18 cellular contexts compared by ENCODE assay signal in genomic region chr11:94678236-94678635, GRCh38.
A peak's percentile ranks its signal among the peaks of the same experiment; 100 is the strongest.
DNase-seq lines count a peak whose midpoint lies in the region; FAIRE-seq and TF ChIP-seq lines count a peak whose summit lies in the region.
"Had no signal": no experiment of that assay in that cellular context is flagged by ENCODE, and none has a peak within 500 bp of the region (broad histone marks: within the 10 kb centered on the region; RNA-seq: fewer than 3 reads in every experiment).

No MANE protein-coding gene starts in this region.

- H3K9me3 Mint-ChIP-seq in Caco-2 (ENCODE audit: unreplicated experiment) (peaks cover 22% of the 10 kb centered on the region), nephron progenitor cell (no peaks in the 10 kb centered on the region)

- H3K27me3 ChIP-seq in Caco-2 (replicated peaks; ENCODE audit: control insufficient read depth, insufficient read depth, low read length) (no peaks in the 10 kb centered on the region), bronchial epithelial cell (ENCODE audit: control insufficient read depth, insufficient read depth, low read length) (no peaks in the 10 kb centered on the region)

- TF ChIP-seq CTCF in Caco-2 (IDR thresholded peaks at IDR 0.05; ENCODE audit: insufficient read depth in 1 of 2, low read depth in 1 of 2, low read length in 1 of 2, severe bottlenecking in 1 of 2, unreplicated experiment in 1 of 2) (no peak), bronchial epithelial cell (IDR thresholded peaks at IDR 0.05; ENCODE audit: insufficient read depth, low read length, severe bottlenecking) (no peak), nephron progenitor cell (IDR thresholded peaks at IDR 0.05) (no peak)

- H3K36me3 Mint-ChIP-seq in Caco-2 (ENCODE audit: insufficient read depth, unreplicated experiment) (no peaks in the 10 kb centered on the region), nephron progenitor cell (ENCODE audit: low read depth) (no peaks in the 10 kb centered on the region)

- H3K27me3 Mint-ChIP-seq in Caco-2 (ENCODE audit: insufficient read depth, unreplicated experiment) (no peaks in the 10 kb centered on the region), nephron progenitor cell (ENCODE audit: low read depth, poor library complexity) (no peaks in the 10 kb centered on the region)

- H3K4me3 Mint-ChIP-seq in Caco-2 (ENCODE audit: unreplicated experiment) (no peak overlapping the region), nephron progenitor cell (no peak overlapping the region)

- H3K4me3 ChIP-seq in Caco-2 (ENCODE audit: low read depth, low read length) (no peak overlapping the region), bronchial epithelial cell (ENCODE audit: low read depth, low read length) (no peak overlapping the region)
- H3K4me3 ChIP-seq: A549 had no signal

- H3K9me3 ChIP-seq in Caco-2 = 0 out of 2 replicates have a peak, but pooled peaks cover 2% of the 10 kb centered on the region
- H3K9me3 ChIP-seq: A549 had no signal

- H3K27ac Mint-ChIP-seq in Caco-2 (ENCODE audit: unreplicated experiment) = peak overlapping the region; percentile 28
- H3K27ac Mint-ChIP-seq in nephron progenitor cell = no peak overlapping the region

- FAIRE-seq in bronchial epithelial cell (lab: Jason Lieb, UNC) = no peak
- FAIRE-seq: A549, D721Med, GM12892, H1 had no signal

- peaks cover 47% of the 10 kb centered on the region for H3K4me1 ChIP-seq in Caco-2
- H3K4me1 ChIP-seq: A549 had no signal

- BruUV-seq in Caco-2 (replicated peaks; lab: Mats Ljungman, UMichigan) = no TSS peak

- DNase-seq in Caco-2 = no peak
- peak; percentile 40 for DNase-seq in M059J (ENCODE audit: low read depth)
- peak; percentile 91 for DNase-seq in bronchial epithelial cell (ENCODE audit: low read depth)
- DNase-seq in iris pigment epithelial cell (ENCODE audit: low read depth) = peak; percentile 40
- DNase-seq in nephron progenitor cell = no peak
- no peak for DNase-seq in NCI-H1417 treated with DMSO at 0.1 percent for 48 hours (lab: John Stamatoyannopoulos, UW)
- no peak for DNase-seq in hypothalamus (lab: John Stamatoyannopoulos, UW)
- DNase-seq in OCI-M2 (lab: John Stamatoyannopoulos, UW; ENCODE audit: unreplicated experiment) = no peak
- DNase-seq: DMS79 treated with DMSO at 0.1 percent for 48 hours, GDM1, KBM-7, MM.1S, NCI-H1105, NCI-H187 had no signal

- peaks cover 43% of the 10 kb centered on the region for H3K4me1 Mint-ChIP-seq in Caco-2 (ENCODE audit: low read depth, unreplicated experiment)
- H3K4me1 Mint-ChIP-seq in nephron progenitor cell = no peaks in the 10 kb centered on the region

- POLR2A ChIA-PET in Caco-2 (lab: Charles Lee) = interaction anchor here (0.7 kb wide), 1 partner anchor 549 kb away, joined by 3 read pairs; the partner anchor contains the start of gene PANX1

- intact Hi-C loops in Caco-2 (cut with micrococcal nuclease; ENCODE audit: unreplicated experiment) = no loop called here

- CTCF ChIA-PET in Caco-2 (lab: Charles Lee) = interaction anchor here (1.0 to 2.6 kb wide), 3 partner anchors 55 to 90 kb away, joined by 3 to 10 read pairs (median 3); partner anchors contain the start of gene AMOTL1

- H3K36me3 ChIP-seq in Caco-2 (ENCODE audit: control insufficient read depth, insufficient read depth, low read length) = no peaks in the 10 kb centered on the region
- H3K36me3 ChIP-seq in bronchial epithelial cell (ENCODE audit: control insufficient read depth, insufficient read depth, low read length) = no peaks in the 10 kb centered on the region

Comparison
In these comparisons a context has a peak if more than half of its experiments do, and no peak if none do; other contexts are left out.
1. DNase-seq: peak in M059J (single experiment), bronchial epithelial cell (single experiment) and iris pigment epithelial cell (single experiment); none in Caco-2 (0 of 2), nephron progenitor cell (single experiment), NCI-H1417 treated with DMSO at 0.1 percent for 48 hours (single experiment), hypothalamus (0 of 51) and OCI-M2 (single experiment).